1 cellular context compared by ENCODE assay signal in the genomic region with DNA sequence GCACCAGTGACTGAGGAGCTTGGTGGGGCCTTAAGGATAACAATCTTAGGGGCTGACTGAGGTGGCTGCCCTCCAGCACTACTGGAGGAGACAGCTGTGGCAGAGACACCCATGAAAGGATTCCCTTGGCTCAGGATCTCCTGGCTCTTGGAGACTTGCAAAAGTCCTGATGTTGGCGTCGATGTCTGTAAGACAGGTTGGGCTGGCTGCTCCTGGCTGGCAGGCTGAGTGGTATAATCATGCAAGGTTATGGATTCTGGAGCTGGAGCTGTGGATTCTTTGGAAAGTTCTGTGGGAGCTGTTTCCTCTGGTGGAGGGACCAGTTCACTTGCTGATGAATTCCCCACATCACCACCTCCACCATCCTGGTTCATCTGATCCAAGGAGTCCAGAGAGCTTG.
TF ChIP-seq lines count a peak whose summit lies in the region.

No MANE protein-coding gene starts in this region.

TF ChIP-seq in IMR-90, 13 proteins besides CTCF, POLR2A, EP300 and RAD21:
- TF ChIP-seq SMC3 (IDR thresholded peaks at IDR 0.05; ENCODE audit: low read depth, low read length) (no peak), RFX5 (IDR thresholded peaks at IDR 0.05; ENCODE audit: low read depth, low read length) (no peak), MXI1 (IDR thresholded peaks at IDR 0.05; ENCODE audit: borderline replicate concordance, low read depth, low read length) (no peak), CHD1 (IDR thresholded peaks at IDR 0.05; ENCODE audit: low read depth, low read length) (no peak), FOS (IDR thresholded peaks at IDR 0.05; ENCODE audit: low read depth, low read length) (no peak), USF2 (IDR thresholded peaks at IDR 0.05; ENCODE audit: low read depth, low read length) (no peak)
